Comparison of ENCODE assay signal across 27 cellular contexts in the genomic region with DNA sequence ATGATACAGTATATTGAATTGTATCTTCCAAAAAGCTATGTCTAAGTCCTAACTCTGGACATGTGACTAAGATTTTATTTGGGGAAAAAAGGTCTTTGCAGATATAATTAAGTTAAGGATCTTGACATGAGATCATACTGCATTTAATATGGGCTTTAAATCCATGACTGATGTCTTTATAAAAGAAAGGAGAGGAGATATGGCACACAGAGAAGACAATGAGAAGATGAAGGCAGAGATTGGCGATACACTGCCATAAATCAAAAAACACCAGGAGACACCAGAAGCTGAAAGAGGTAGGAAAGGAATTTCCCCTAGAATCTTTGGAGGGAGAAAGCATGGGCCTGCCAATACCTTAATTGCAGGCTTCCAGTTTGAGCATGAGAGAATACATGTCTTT.
"Had no signal": no experiment of that assay in that cellular context is flagged by ENCODE, and none has a peak within 500 bp of the region (broad histone marks: within the 10 kb centered on the region; RNA-seq: fewer than 3 reads in every experiment).

No MANE protein-coding gene starts in this region.

- H3K4me1 Mint-ChIP-seq: stimulated activated effector memory CD8-positive, alpha-beta T cell treated with anti-CD3 and anti-CD28 coated beads, Interleukin-12 subunit alpha, Interleukin-12 subunit beta, amount 100 ng/mL, for 72 hours; stimulated activated memory B cell treated with anti-CD40 and anti-IgM and Interleukin-4, amounts not matched to agents 10 μg/mL and 1 μg/mL and 100 μg/mL, for 72 hours; stimulated activated naive B cell treated with anti-CD40 and anti-IgM and Interleukin-4, amounts not matched to agents 10 μg/mL and 1 μg/mL and 100 μg/mL, for 72 hours; stimulated activated naive CD8-positive, alpha-beta T cell treated with anti-CD3 and anti-CD28 coated beads, Interleukin-15, amount 100 ng/mL, for 72 hours had no signal

- H3K4me1 ChIP-seq: stomach, suprapubic skin, testis, thyroid gland, tibial nerve, transverse colon, upper lobe of left lung, upper lobe of right lung, uterus, vagina had no signal

- ATAC-seq: stimulated activated effector memory CD8-positive, alpha-beta T cell treated with anti-CD3 and anti-CD28 coated beads, Interleukin-12 subunit alpha, Interleukin-12 subunit beta, amount 100 ng/mL, for 72 hours; stimulated activated memory B cell treated with anti-CD40 and anti-IgM and Interleukin-4, amounts not matched to agents 10 μg/mL and 1 μg/mL and 100 μg/mL, for 72 hours; stimulated activated naive B cell treated with anti-CD40 and anti-IgM and Interleukin-4, amounts not matched to agents 10 μg/mL and 1 μg/mL and 100 μg/mL, for 72 hours; stimulated activated naive CD8-positive, alpha-beta T cell treated with anti-CD3 and anti-CD28 coated beads, Interleukin-15, amount 100 ng/mL, for 72 hours; stimulated activated naive CD8-positive, alpha-beta T cell treated with anti-CD3 and anti-CD28 coated beads, Interleukin-15, Interleukin-2, amounts not matched to agents 100 U/mL and 50 U/mL, for 24 hours; upper lobe of right lung had no signal

- H3K36me3 Mint-ChIP-seq: stimulated activated effector memory CD8-positive, alpha-beta T cell treated with anti-CD3 and anti-CD28 coated beads, Interleukin-12 subunit alpha, Interleukin-12 subunit beta, amount 100 ng/mL, for 72 hours; stimulated activated memory B cell treated with anti-CD40 and anti-IgM and Interleukin-4, amounts not matched to agents 10 μg/mL and 1 μg/mL and 100 μg/mL, for 72 hours; stimulated activated naive B cell treated with anti-CD40 and anti-IgM and Interleukin-4, amounts not matched to agents 10 μg/mL and 1 μg/mL and 100 μg/mL, for 72 hours; type B pancreatic cell had no signal

- H3K9me3 Mint-ChIP-seq: stimulated activated naive B cell treated with anti-CD40 and anti-IgM and Interleukin-4, amounts not matched to agents 10 μg/mL and 1 μg/mL and 100 μg/mL, for 72 hours; stimulated activated naive CD8-positive, alpha-beta T cell treated with anti-CD3 and anti-CD28 coated beads, Interleukin-15, amount 100 ng/mL, for 72 hours; stimulated activated naive CD8-positive, alpha-beta T cell treated with anti-CD3 and anti-CD28 coated beads, Interleukin-15, Interleukin-2, amounts not matched to agents 100 ng/mL and 50 ng/mL, for 24 hours; type B pancreatic cell had no signal

- H3K36me3 ChIP-seq: stomach, suprapubic skin, thoracic aorta, thyroid gland, tibial nerve, transverse colon, upper lobe of left lung, upper lobe of right lung, uterus, vagina had no signal

- H3K27ac Mint-ChIP-seq: stimulated activated effector memory CD8-positive, alpha-beta T cell treated with anti-CD3 and anti-CD28 coated beads, Interleukin-12 subunit alpha, Interleukin-12 subunit beta, amount 100 ng/mL, for 72 hours; stimulated activated memory B cell treated with anti-CD40 and anti-IgM and Interleukin-4, amounts not matched to agents 10 μg/mL and 1 μg/mL and 100 μg/mL, for 72 hours; stimulated activated naive B cell treated with anti-CD40 and anti-IgM and Interleukin-4, amounts not matched to agents 10 μg/mL and 1 μg/mL and 100 μg/mL, for 72 hours; stimulated activated naive CD8-positive, alpha-beta T cell treated with anti-CD3 and anti-CD28 coated beads, Interleukin-15, amount 100 ng/mL, for 72 hours; stimulated activated naive CD8-positive, alpha-beta T cell treated with anti-CD3 and anti-CD28 coated beads, Interleukin-15, Interleukin-2, amounts not matched to agents 100 ng/mL and 50 ng/mL, for 24 hours; type B pancreatic cell had no signal

- H3K4me3 Mint-ChIP-seq: stimulated activated effector memory CD8-positive, alpha-beta T cell treated with anti-CD3 and anti-CD28 coated beads, Interleukin-12 subunit alpha, Interleukin-12 subunit beta, amount 100 ng/mL, for 72 hours; stimulated activated memory B cell treated with anti-CD40 and anti-IgM and Interleukin-4, amounts not matched to agents 10 μg/mL and 1 μg/mL and 100 μg/mL, for 72 hours; stimulated activated naive B cell treated with anti-CD40 and anti-IgM and Interleukin-4, amounts not matched to agents 10 μg/mL and 1 μg/mL and 100 μg/mL, for 72 hours; stimulated activated naive CD8-positive, alpha-beta T cell treated with anti-CD3 and anti-CD28 coated beads, Interleukin-15, amount 100 ng/mL, for 72 hours; stimulated activated naive CD8-positive, alpha-beta T cell treated with anti-CD3 and anti-CD28 coated beads, Interleukin-15, Interleukin-2, amounts not matched to agents 100 ng/mL and 50 ng/mL, for 24 hours; type B pancreatic cell had no signal

- H3K27me3 ChIP-seq: stomach, suprapubic skin, testis, thyroid gland, tibial nerve, transverse colon, upper lobe of left lung, upper lobe of right lung, uterus, vagina had no signal

- H3K27ac ChIP-seq: stomach, suprapubic skin, testis, thoracic aorta, thyroid gland, tibial nerve, transverse colon, upper lobe of left lung, upper lobe of right lung, uterus, vagina had no signal

- H3K27me3 Mint-ChIP-seq: stimulated activated memory B cell treated with anti-CD40 and anti-IgM and Interleukin-4, amounts not matched to agents 10 μg/mL and 1 μg/mL and 100 μg/mL, for 72 hours; stimulated activated naive B cell treated with anti-CD40 and anti-IgM and Interleukin-4, amounts not matched to agents 10 μg/mL and 1 μg/mL and 100 μg/mL, for 72 hours; stimulated activated naive CD8-positive, alpha-beta T cell treated with anti-CD3 and anti-CD28 coated beads, Interleukin-15, amount 100 ng/mL, for 72 hours; stimulated activated naive CD8-positive, alpha-beta T cell treated with anti-CD3 and anti-CD28 coated beads, Interleukin-15, Interleukin-2, amounts not matched to agents 100 ng/mL and 50 ng/mL, for 24 hours; type B pancreatic cell had no signal

- DNase-seq: stimulated activated CD4-positive, alpha-beta T cell treated with anti-CD3 and anti-CD28 coated beads, Interleukin-2, amount 100 ng/mL, for 48 hours; stimulated activated CD4-positive, alpha-beta T cell treated with anti-CD3 and anti-CD28 coated beads, Interleukin-4, amount 100 ng/mL, for 1 hour; stimulated activated CD4-positive, alpha-beta T cell treated with anti-CD3 and anti-CD28 coated beads, Interleukin-4, amount 100 ng/mL, for 24 hours; stimulated activated CD4-positive, alpha-beta T cell treated with anti-CD3 and anti-CD28 coated beads, Interleukin-4, amount 100 ng/mL, for 4 hours; stimulated activated CD8-positive, alpha-beta memory T cell treated with anti-CD3 and anti-CD28 coated beads, Interleukin-4, amount 100 ng/mL, for 48 hours; stimulated activated naive B cell treated with anti-CD40 and anti-IgM and Interleukin-4, amounts not matched to agents 10 μg/mL and 1 μg/mL and 100 μg/mL, for 72 hours; stimulated activated naive CD4-positive, alpha-beta T cell; stimulated activated naive CD4-positive, alpha-beta T cell treated with Interleukin-2 at 50 U/mL for 16 hours; stimulated activated naive CD8-positive, alpha-beta T cell treated with anti-CD3 and anti-CD28 coated beads, Interleukin-15, amount 100 ng/mL, for 72 hours; stimulated activated naive CD8-positive, alpha-beta T cell treated with anti-CD3 and anti-CD28 coated beads, Interleukin-15, Interleukin-2, amounts not matched to agents 100 U/mL and 50 U/mL, for 24 hours; stomach; substantia nigra; testis; thyroid gland; transverse colon; trophoblast cell; upper lobe of left lung; upper lobe of right lung; uterus had no signal

- H3K9me3 ChIP-seq: suprapubic skin, testis, thoracic aorta, thyroid gland, tibial nerve, transverse colon, upper lobe of left lung, upper lobe of right lung, uterus, vagina had no signal

- H3K4me3 ChIP-seq: stomach, suprapubic skin, testis, thoracic aorta, thyroid gland, tibial nerve, transverse colon, upper lobe of left lung, upper lobe of right lung, uterus, vagina had no signal
